Comparison of ENCODE assay signal across 16 cellular contexts in genomic region chr19:7104783-7105447, GRCh38. TPM values are rescaled to one million over a fixed set of nuclear protein-coding genes. Genes with fewer than 3 reads are reported as not detected.
"Had no signal": no experiment of that assay in that cellular context is flagged by ENCODE, and none has a peak within 500 bp of the region (broad histone marks: within the 10 kb centered on the region; RNA-seq: fewer than 3 reads in every experiment).

No MANE protein-coding gene starts in this region.

- H3K27ac ChIP-seq: brain microvascular endothelial cell, epithelial cell of prostate, gastroesophageal sphincter, parathyroid adenoma, tibial artery had no signal

- H3K9ac ChIP-seq: parathyroid adenoma had no signal

- FAIRE-seq: small intestine had no signal

- H3K27me3 ChIP-seq: brain microvascular endothelial cell, tibial artery had no signal

- H3K9me3 ChIP-seq: gastroesophageal sphincter, tibial artery had no signal

- DNase-seq: activated CD4-positive, alpha-beta T cell treated with anti-CD3 and anti-CD28 coated beads, Interleukin-2, amount 50 U/mL, for 4 hours; activated CD4-positive, CD25-positive, alpha-beta regulatory T cell treated with anti-CD3 and anti-CD28 coated beads, Interleukin-2, amount 50 U/mL, for 72 hours; activated gamma-delta T cell; activated naive CD8-positive, alpha-beta T cell treated with anti-CD3 and anti-CD28 coated beads for 36 hours; activated T-cell treated with anti-CD3 and anti-CD28 coated beads, Interleukin-2, amount 50 U/mL, for 1 hour; brain microvascular endothelial cell; effector memory CD8-positive, alpha-beta T cell; small intestine had no signal

- H3K36me3 ChIP-seq: brain microvascular endothelial cell, gastroesophageal sphincter, tibial artery had no signal

- ATAC-seq: effector memory CD8-positive, alpha-beta T cell; gastroesophageal sphincter; stimulated activated effector memory CD8-positive, alpha-beta T cell treated with anti-CD3 and anti-CD28 coated beads, Interleukin-12 subunit alpha, Interleukin-12 subunit beta, amount 100 ng/mL, for 72 hours had no signal

- H3K4me3 ChIP-seq: gastroesophageal sphincter, tibial artery had no signal

RNA-seq across cellular contexts. Expression of gene MBD3L3, which starts 46.4 kb away (rescaled TPM):
- total RNA-seq: activated naive CD8-positive, alpha-beta T cell treated with anti-CD3 and anti-CD28 coated beads for 36 hours; gastroesophageal sphincter; kidney epithelial cell; lower leg skin; T-helper 2 cell treated with Interferon-gamma antibody and Interleukin-4, amounts not matched to agents 100 ng/mL and 5 ng/mL, for 36 hours had no signal

RNA-seq across cellular contexts. Expression of gene MBD3L2, which starts 55.8 kb away (rescaled TPM):
- total RNA-seq: activated naive CD8-positive, alpha-beta T cell treated with anti-CD3 and anti-CD28 coated beads for 36 hours; gastroesophageal sphincter; kidney epithelial cell; lower leg skin; T-helper 2 cell treated with Interferon-gamma antibody and Interleukin-4, amounts not matched to agents 100 ng/mL and 5 ng/mL, for 36 hours had no signal
